In the genomic region with DNA sequence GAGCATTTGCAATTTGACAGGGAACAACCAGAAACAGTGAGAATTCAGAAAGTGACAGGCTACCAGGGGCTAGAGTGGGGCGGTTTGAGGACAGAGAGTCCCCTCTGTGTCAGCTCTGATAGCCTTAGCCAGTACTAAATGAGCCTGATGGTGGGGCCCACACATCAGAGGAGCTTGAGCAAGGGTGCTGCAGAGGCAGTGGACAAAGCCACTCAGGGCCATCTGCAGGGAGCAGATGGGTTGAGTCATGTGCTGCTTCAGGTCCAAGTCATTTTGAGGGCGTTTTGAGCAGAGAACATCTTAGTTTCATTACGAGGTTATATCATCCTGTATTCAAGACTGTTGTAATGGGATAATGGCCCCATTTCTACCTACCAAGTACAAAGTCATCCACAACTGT, we compare ENCODE assay signal across 30 cellular contexts. TPM values are rescaled to one million over a fixed set of nuclear protein-coding genes. Genes with fewer than 3 reads are reported as not detected.
"Had no signal": no experiment of that assay in that cellular context is flagged by ENCODE, and none has a peak within 500 bp of the region (broad histone marks: within the 10 kb centered on the region; RNA-seq: fewer than 3 reads in every experiment).

No MANE protein-coding gene starts in this region.

- H3K27me3 ChIP-seq: brain microvascular endothelial cell, cardiac muscle cell, Peyer's patch had no signal

- DNase-seq: activated CD4-positive, alpha-beta memory T cell treated with anti-CD3 and anti-CD28 coated beads, Interleukin-2, amount 10 ng/mL, durations not matched to agents 7 days and 5 days; activated CD4-positive, alpha-beta T cell treated with anti-CD3 and anti-CD28 coated beads, Interleukin-2, amount 50 U/mL, for 1 hour; activated CD4-positive, CD25-positive, alpha-beta regulatory T cell; activated gamma-delta T cell treated with Interleukin-2 at 50 U/mL for 16 hours; activated naive CD4-positive, alpha-beta T cell treated with anti-CD3 and anti-CD28 coated beads, Interleukin-2, amount 10 ng/mL, durations not matched to agents 7 days and 5 days; activated naive CD8-positive, alpha-beta T cell treated with anti-CD3 and anti-CD28 coated beads for 36 hours; activated T-cell treated with anti-CD3 and anti-CD28 coated beads for 4 hours; activated T-cell treated with anti-CD3 and anti-CD28 coated beads, Interleukin-2, amount 50 U/mL, for 48 hours; brain microvascular endothelial cell; KBM-7; NCI-H1092; NCI-H1417; NCI-H1930; NCI-H2171; NCI-H226; NCI-H69; Peyer's patch; SHP77 treated with DMSO at 0.1 percent for 48 hours; T-cell; T-helper 2 cell; T1000 had no signal

- ATAC-seq: T-cell had no signal

- H3K9me3 ChIP-seq: Peyer's patch had no signal

- H3K4me1 ChIP-seq: Peyer's patch had no signal

- H3K27ac ChIP-seq: brain microvascular endothelial cell, cardiac muscle cell, Peyer's patch, RWPE1 had no signal

- H3K4me3 ChIP-seq: cardiac muscle cell, Peyer's patch had no signal

- H3K36me3 ChIP-seq: brain microvascular endothelial cell, cardiac muscle cell, Peyer's patch had no signal

RNA-seq across cellular contexts. Expression of a gene that starts 7.7 kb away (rescaled TPM):
- total RNA-seq: activated CD4-positive, alpha-beta memory T cell treated with anti-CD3 and anti-CD28 coated beads, Interleukin-2, amount 10 ng/mL, durations not matched to agents 7 days and 5 days; activated CD8-positive, alpha-beta memory T cell treated with anti-CD3 and anti-CD28 coated beads for 36 hours; activated naive CD8-positive, alpha-beta T cell treated with anti-CD3 and anti-CD28 coated beads for 36 hours; activated T-helper 2 cell treated with anti-CD3 and anti-CD28 coated beads, Interferon-gamma antibody, Interleukin-2, Interleukin-4, amounts not matched to agents 10 μg/mL and 5 μg/mL and 100 μg/mL, durations not matched to agents 14 hours and 24 hours and 36 hours; LHCN-M2; M059J; NCI-H460; Peyer's patch; SK-MEL-5; T-cell had no signal
- polyA plus RNA-seq: adipose tissue had no signal
